8 cellular contexts compared by ENCODE assay signal in genomic region chr20:20711413-20711812, GRCh38. TPM values are rescaled to one million over a fixed set of nuclear protein-coding genes. Genes with fewer than 3 reads are reported as not detected.
DNase-seq lines count a peak whose midpoint lies in the region; ATAC-seq and TF ChIP-seq lines count a peak whose summit lies in the region.

No MANE protein-coding gene starts in this region.

- in situ Hi-C loops in astrocyte of the spinal cord (cut with HindIII; ENCODE audit: low sequenced_read_pairs) = no loop called here

- 53% methylated on average over 3 of the region's 3 CpGs for WGBS in urinary bladder

- TF ChIP-seq CTCF in GM12864 (IDR thresholded peaks at IDR 0.05; ENCODE audit: low read depth, low read length, missing control alignments) (no peak), astrocyte of the spinal cord (IDR thresholded peaks at IDR 0.05; ENCODE audit: low read depth, low read length) (no peak)

- H3K4me3 ChIP-seq in GM12864 (ENCODE audit: low read depth, low read length) = peak overlapping the region; percentile 96
- peak overlapping the region; percentile 67 for H3K4me3 ChIP-seq in astrocyte of the spinal cord (ENCODE audit: low read depth, low read length)
- peak overlapping the region; percentile 96 for H3K4me3 ChIP-seq in urinary bladder (ENCODE audit: low read depth, low read length)

- DNase-seq in GM12864 (ENCODE audit: low read depth) (no peak), NCI-H146 treated with DMSO at 0.1 percent for 48 hours (lab: John Stamatoyannopoulos, UW; ENCODE audit: unreplicated experiment) (peak; percentile 13), astrocyte of the spinal cord (ENCODE audit: low read depth, low spot score) (no peak), medulla oblongata (ENCODE audit: extremely low spot score) (peak; percentile 7), midbrain (lab: John Stamatoyannopoulos, UW) (no peak), 8988T (no peak)

- ATAC-seq in GM21619 (IDR thresholded peaks at IDR 0.05; ENCODE audit: unreplicated experiment) = no peak

- no peak overlapping the region for H3K27ac ChIP-seq in urinary bladder (ENCODE audit: low read depth)

- H3K36me3 ChIP-seq in urinary bladder (ENCODE audit: insufficient read depth) = no peaks in the 10 kb centered on the region

- H3K4me1 ChIP-seq in urinary bladder (ENCODE audit: insufficient read depth) = no peaks in the 10 kb centered on the region

RNA-seq across cellular contexts. Expression of gene RALGAPA2, which starts 1.0 kb away (rescaled TPM):
- 41.6 TPM for total RNA-seq in urinary bladder
- 15.3 TPM for polyA plus RNA-seq in urinary bladder

Comparison
In these comparisons a context has a peak if more than half of its experiments do, and no peak if none do; other contexts are left out.
1. DNase-seq: peak in NCI-H146 treated with DMSO at 0.1 percent for 48 hours (single experiment) and medulla oblongata (single experiment); none in GM12864 (single experiment), astrocyte of the spinal cord (single experiment), midbrain (single experiment) and 8988T (single experiment).
2. Peak in every context shown above with its lines, with median percentiles within 50 percentile points of each other: H3K4me3 ChIP-seq.